1 cellular context compared by ENCODE assay signal in the genomic region with DNA sequence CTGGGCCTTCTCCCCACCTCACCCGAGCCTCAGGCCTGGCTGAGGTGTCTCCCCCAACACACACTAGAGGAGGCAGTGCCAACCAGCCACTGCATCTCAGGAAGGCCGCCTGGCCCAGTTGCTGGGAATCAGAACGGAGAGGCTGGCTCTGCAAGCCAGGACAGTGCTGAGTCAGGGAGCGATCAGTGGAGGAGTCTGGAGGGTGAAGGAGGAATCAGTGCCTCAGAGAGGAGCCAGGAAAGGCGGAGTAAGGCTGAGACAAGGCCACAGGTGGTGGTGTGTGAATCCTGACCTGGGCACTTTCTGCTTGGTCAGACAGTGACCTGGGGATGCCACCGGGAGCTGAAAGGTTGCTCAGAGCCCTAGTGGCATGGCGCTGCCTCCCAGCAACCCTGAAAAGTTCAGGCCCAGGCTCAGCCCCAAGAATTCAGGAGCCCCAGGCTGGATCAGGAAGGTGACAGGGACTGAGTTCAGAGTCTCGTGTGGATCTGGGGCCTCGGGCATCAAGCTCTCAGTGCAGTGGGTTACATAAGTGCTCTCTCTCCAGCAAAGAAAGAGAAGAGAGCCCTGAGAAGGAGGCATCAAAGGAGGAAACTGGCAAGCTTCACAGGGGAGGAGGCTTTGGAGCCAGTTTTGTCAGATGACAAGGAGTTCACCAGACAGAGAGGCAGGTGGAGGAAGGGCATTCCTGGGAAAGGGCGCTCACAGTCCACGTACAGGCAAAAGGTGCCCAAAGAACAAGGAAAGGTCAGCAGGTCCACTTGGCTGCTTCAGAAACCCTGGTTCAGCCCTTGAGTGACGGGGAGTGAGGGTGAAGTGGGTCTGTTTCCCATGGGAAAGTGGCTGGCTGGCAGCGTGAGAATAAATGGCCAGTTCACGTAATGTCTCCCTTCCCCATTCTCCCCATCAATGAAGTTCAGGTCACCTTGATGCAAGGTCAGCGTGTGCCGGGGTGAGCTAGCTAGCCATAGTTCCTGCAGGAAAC.
TF ChIP-seq lines count a peak whose summit lies in the region.

No MANE protein-coding gene starts in this region.

TF ChIP-seq in HepG2, 621 proteins besides CTCF, POLR2A, EP300 and RAD21 (continued from another document):
- TF ChIP-seq, protein P1, sequence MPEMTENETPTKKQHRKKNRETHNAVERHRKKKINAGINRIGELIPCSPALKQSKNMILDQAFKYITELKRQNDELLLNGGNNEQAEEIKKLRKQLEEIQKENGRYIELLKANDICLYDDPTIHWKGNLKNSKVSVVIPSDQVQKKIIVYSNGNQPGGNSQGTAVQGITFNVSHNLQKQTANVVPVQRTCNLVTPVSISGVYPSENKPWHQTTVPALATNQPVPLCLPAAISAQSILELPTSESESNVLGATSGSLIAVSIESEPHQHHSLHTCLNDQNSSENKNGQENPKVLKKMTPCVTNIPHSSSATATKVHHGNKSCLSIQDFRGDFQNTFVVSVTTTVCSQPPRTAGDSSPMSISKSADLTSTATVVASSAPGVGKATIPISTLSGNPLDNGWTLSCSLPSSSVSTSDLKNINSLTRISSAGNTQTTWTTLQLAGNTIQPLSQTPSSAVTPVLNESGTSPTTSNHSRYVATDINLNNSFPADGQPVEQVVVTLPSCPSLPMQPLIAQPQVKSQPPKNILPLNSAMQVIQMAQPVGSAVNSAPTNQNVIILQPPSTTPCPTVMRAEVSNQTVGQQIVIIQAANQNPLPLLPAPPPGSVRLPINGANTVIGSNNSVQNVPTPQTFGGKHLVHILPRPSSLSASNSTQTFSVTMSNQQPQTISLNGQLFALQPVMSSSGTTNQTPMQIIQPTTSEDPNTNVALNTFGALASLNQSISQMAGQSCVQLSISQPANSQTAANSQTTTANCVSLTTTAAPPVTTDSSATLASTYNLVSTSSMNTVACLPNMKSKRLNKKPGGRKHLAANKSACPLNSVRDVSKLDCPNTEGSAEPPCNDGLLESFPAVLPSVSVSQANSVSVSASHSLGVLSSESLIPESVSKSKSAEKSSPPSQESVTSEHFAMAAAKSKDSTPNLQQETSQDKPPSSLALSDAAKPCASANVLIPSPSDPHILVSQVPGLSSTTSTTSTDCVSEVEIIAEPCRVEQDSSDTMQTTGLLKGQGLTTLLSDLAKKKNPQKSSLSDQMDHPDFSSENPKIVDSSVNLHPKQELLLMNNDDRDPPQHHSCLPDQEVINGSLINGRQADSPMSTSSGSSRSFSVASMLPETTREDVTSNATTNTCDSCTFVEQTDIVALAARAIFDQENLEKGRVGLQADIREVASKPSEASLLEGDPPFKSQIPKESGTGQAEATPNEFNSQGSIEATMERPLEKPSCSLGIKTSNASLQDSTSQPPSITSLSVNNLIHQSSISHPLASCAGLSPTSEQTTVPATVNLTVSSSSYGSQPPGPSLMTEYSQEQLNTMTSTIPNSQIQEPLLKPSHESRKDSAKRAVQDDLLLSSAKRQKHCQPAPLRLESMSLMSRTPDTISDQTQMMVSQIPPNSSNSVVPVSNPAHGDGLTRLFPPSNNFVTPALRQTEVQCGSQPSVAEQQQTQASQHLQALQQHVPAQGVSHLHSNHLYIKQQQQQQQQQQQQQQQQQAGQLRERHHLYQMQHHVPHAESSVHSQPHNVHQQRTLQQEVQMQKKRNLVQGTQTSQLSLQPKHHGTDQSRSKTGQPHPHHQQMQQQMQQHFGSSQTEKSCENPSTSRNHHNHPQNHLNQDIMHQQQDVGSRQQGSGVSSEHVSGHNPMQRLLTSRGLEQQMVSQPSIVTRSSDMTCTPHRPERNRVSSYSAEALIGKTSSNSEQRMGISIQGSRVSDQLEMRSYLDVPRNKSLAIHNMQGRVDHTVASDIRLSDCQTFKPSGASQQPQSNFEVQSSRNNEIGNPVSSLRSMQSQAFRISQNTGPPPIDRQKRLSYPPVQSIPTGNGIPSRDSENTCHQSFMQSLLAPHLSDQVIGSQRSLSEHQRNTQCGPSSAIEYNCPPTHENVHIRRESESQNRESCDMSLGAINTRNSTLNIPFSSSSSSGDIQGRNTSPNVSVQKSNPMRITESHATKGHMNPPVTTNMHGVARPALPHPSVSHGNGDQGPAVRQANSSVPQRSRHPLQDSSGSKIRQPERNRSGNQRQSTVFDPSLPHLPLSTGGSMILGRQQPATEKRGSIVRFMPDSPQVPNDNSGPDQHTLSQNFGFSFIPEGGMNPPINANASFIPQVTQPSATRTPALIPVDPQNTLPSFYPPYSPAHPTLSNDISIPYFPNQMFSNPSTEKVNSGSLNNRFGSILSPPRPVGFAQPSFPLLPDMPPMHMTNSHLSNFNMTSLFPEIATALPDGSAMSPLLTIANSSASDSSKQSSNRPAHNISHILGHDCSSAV (CRISPR knock-in tag; IDR thresholded peaks at IDR 0.05; ENCODE audit: borderline replicate concordance), result no peak
